ENCODE assay signal across 13 cellular contexts in genomic region chr9:111938427-111938800, GRCh38. TPM values are rescaled to one million over a fixed set of nuclear protein-coding genes. Genes with fewer than 3 reads are reported as not detected.
DNase-seq lines count a peak whose midpoint lies in the region; ATAC-seq and TF ChIP-seq lines count a peak whose summit lies in the region.
"Had no signal": no experiment of that assay in that cellular context is flagged by ENCODE, and none has a peak within 500 bp of the region (broad histone marks: within the 10 kb centered on the region; RNA-seq: fewer than 3 reads in every experiment).

No MANE protein-coding gene starts in this region.

- H3K36me3 Mint-ChIP-seq in activated CD4-positive, alpha-beta T cell treated with anti-CD3 and anti-CD28 coated beads, Interleukin-2, amount 10 ng/mL, durations not matched to agents 7 days and 5 days (ENCODE audit: low read depth) = peaks cover 51% of the 10 kb centered on the region
- H3K36me3 Mint-ChIP-seq in HFFc6 (ENCODE audit: low read depth) (peaks cover 54% of the 10 kb centered on the region), brain (peaks cover 23% of the 10 kb centered on the region)

- H3K4me3 Mint-ChIP-seq in activated CD4-positive, alpha-beta T cell treated with anti-CD3 and anti-CD28 coated beads, Interleukin-2, amount 10 ng/mL, durations not matched to agents 7 days and 5 days = no peak overlapping the region
- H3K4me3 Mint-ChIP-seq in HFFc6 = peak overlapping the region; percentile 31; the same call in 1 of the 2 replicates
- no peak overlapping the region for H3K4me3 Mint-ChIP-seq in brain
- H3K4me3 Mint-ChIP-seq: neural progenitor cell had no signal

- peak overlapping the region; percentile 76 for H3K27ac Mint-ChIP-seq in activated CD4-positive, alpha-beta T cell treated with anti-CD3 and anti-CD28 coated beads, Interleukin-2, amount 10 ng/mL, durations not matched to agents 7 days and 5 days
- H3K27ac Mint-ChIP-seq in HFFc6 (peak overlapping the region; percentile 34), brain (peak overlapping the region in 3 of 5 experiments; percentile 2 to 35 (median 19))
- H3K27ac Mint-ChIP-seq: neural progenitor cell had no signal

- H3K27me3 Mint-ChIP-seq in activated CD4-positive, alpha-beta T cell treated with anti-CD3 and anti-CD28 coated beads, Interleukin-2, amount 10 ng/mL, durations not matched to agents 7 days and 5 days = no peaks in the 10 kb centered on the region
- H3K27me3 Mint-ChIP-seq in HFFc6 (ENCODE audit: insufficient read depth) (peaks cover 23% of the 10 kb centered on the region), brain (peaks cover 3% of the 10 kb centered on the region)

- H3K9ac ChIP-seq in skeletal muscle tissue (ENCODE audit: low read depth in 1 of 3, low read length in 3 of 3) = no peak overlapping the region
- H3K9ac ChIP-seq: neural progenitor cell had no signal

- ATAC-seq in HG02588 (IDR thresholded peaks at IDR 0.05; ENCODE audit: unreplicated experiment) = no peak

- peak overlapping the region; percentile 69 for H3K27ac ChIP-seq in skeletal muscle tissue (ENCODE audit: low read depth, low read length)
- H3K27ac ChIP-seq: neural progenitor cell had no signal

- no peaks in the 10 kb centered on the region for H3K27me3 ChIP-seq in skeletal muscle tissue (ENCODE audit: control insufficient read depth in 3 of 3, insufficient read depth in 3 of 3, low read length in 3 of 3)
- H3K27me3 ChIP-seq: neural progenitor cell had no signal

- peaks cover 0 to 9% (median 4%) of the 10 kb centered on the region in 3 donors for H3K4me1 ChIP-seq in skeletal muscle tissue (ENCODE audit: control insufficient read depth in 3 of 3, insufficient read depth in 3 of 3, low read length in 3 of 3)
- H3K4me1 ChIP-seq: neural progenitor cell had no signal

- H3K4me3 ChIP-seq in skeletal muscle tissue (ENCODE audit: low read length in 3 of 3) = no peak overlapping the region
- H3K4me3 ChIP-seq: coronary artery, neural progenitor cell had no signal

- H3K9me3 ChIP-seq in skeletal muscle tissue (ENCODE audit: control insufficient read depth in 3 of 3, low read length in 3 of 3) = no peaks in the 10 kb centered on the region

- H3K9me3 Mint-ChIP-seq in activated CD4-positive, alpha-beta T cell treated with anti-CD3 and anti-CD28 coated beads, Interleukin-2, amount 10 ng/mL, durations not matched to agents 7 days and 5 days = peaks cover 12% of the 10 kb centered on the region
- H3K9me3 Mint-ChIP-seq in HFFc6 = no peaks in the 10 kb centered on the region
- peaks cover 0 to 2% (median 0%) of the 10 kb centered on the region in 5 experiments for H3K9me3 Mint-ChIP-seq in brain
- H3K9me3 Mint-ChIP-seq: neural progenitor cell had no signal

- H3K4me1 Mint-ChIP-seq in activated CD4-positive, alpha-beta T cell treated with anti-CD3 and anti-CD28 coated beads, Interleukin-2, amount 10 ng/mL, durations not matched to agents 7 days and 5 days = peaks cover 24% of the 10 kb centered on the region
- peaks cover 55% of the 10 kb centered on the region for H3K4me1 Mint-ChIP-seq in HFFc6 (ENCODE audit: low read depth)
- peaks cover 14% of the 10 kb centered on the region for H3K4me1 Mint-ChIP-seq in brain

- POLR2A ChIA-PET in activated CD4-positive, alpha-beta T cell treated with anti-CD3 and anti-CD28 coated beads, Interleukin-2, amount 10 ng/mL, durations not matched to agents 7 days and 5 days (lab: Charles Lee) = no interaction called here

- no peak for DNase-seq in activated CD4-positive, alpha-beta T cell treated with anti-CD3 and anti-CD28 coated beads, Interleukin-2, amount 10 ng/mL, durations not matched to agents 7 days and 5 days
- no peak for DNase-seq in activated CD4-positive, alpha-beta T cell treated with anti-CD3 and anti-CD28 coated beads, Interleukin-2, amount 50 U/mL, for 48 hours
- DNase-seq in HFFc6 (no peak), DMS79 (lab: John Stamatoyannopoulos, UW) (no peak), 8988T (no peak)
- DNase-seq: ACHN, NCI-H2029 treated with DMSO at 0.1 percent for 48 hours, SIG-M5 had no signal

- CTCF ChIA-PET in activated CD4-positive, alpha-beta T cell treated with anti-CD3 and anti-CD28 coated beads, Interleukin-2, amount 10 ng/mL, durations not matched to agents 7 days and 5 days (lab: Charles Lee) = interaction anchor here (0.5 to 2.9 kb wide), 3 partner anchors 15 to 1242 kb away, joined by 3 to 9 read pairs (median 4); no protein-coding TSS in a partner anchor

- peaks cover 0 to 9% (median under 1%) of the 10 kb centered on the region in 3 donors for H3K36me3 ChIP-seq in skeletal muscle tissue (ENCODE audit: control insufficient read depth in 3 of 3, insufficient read depth in 3 of 3, low read length in 3 of 3)

- TF ChIP-seq CTCF in HFFc6 (IDR thresholded peaks at IDR 0.05) (no peak), brain (conservative IDR thresholded peaks at IDR 0.05) (no peak)

RNA-seq across cellular contexts. Expression of gene UGCG, which starts 41.8 kb away (rescaled TPM):
- 10 to 100 TPM; 21.8 to 23.2 TPM for total RNA-seq in activated CD4-positive, alpha-beta T cell treated with anti-CD3 and anti-CD28 coated beads, Interleukin-2, amount 10 ng/mL, durations not matched to agents 7 days and 5 days
- total RNA-seq in HFFc6 (2021; fragmentation: NEBNext Ultra II Directional; extraction: Animal tissue kit (Norgen Biotek cat#: 25700)) = 10 to 100 TPM; 45.5 to 82.3 (median 70.4) TPM
- polyA plus RNA-seq in brain (ENCODE audit: insufficient read depth, low read depth, low replicate concordance) = 5.0 TPM
- 42.3 TPM for total RNA-seq in skeletal muscle tissue

Comparison
In these comparisons a context has a peak if more than half of its experiments do, and no peak if none do; other contexts are left out.
1. H3K27ac Mint-ChIP-seq: peak in every context shown above with its lines; median percentile 76 in activated CD4-positive, alpha-beta T cell treated with anti-CD3 and anti-CD28 coated beads, Interleukin-2, amount 10 ng/mL, durations not matched to agents 7 days and 5 days; 34 in HFFc6; 19 in brain.